8 cellular contexts compared by ENCODE assay signal in genomic region chr3:9352917-9353823, GRCh38. TPM values are rescaled to one million over a fixed set of nuclear protein-coding genes. Genes with fewer than 3 reads are reported as not detected.
DNase-seq lines count a peak whose midpoint lies in the region; ATAC-seq and TF ChIP-seq lines count a peak whose summit lies in the region.

No MANE protein-coding gene starts in this region.

- H3K4me1 ChIP-seq in endodermal cell (ENCODE audit: control insufficient read depth, insufficient read depth, low read length) (peaks cover 10% of the 10 kb centered on the region), mesendoderm (ENCODE audit: control insufficient read depth, low read depth, low read length) (peaks cover 4% of the 10 kb centered on the region)

- peaks cover 14% of the 10 kb centered on the region for H3K4me1 Mint-ChIP-seq in activated CD8-positive, alpha-beta T cell treated with anti-CD3 and anti-CD28 coated beads for 36 hours (ENCODE audit: low read depth)
- H3K4me1 Mint-ChIP-seq in endodermal cell = peaks cover 31% of the 10 kb centered on the region

- no peak overlapping the region for H2BK120ac ChIP-seq in mesendoderm (ENCODE audit: low read depth, low read length)

- H3K4ac ChIP-seq in mesendoderm (ENCODE audit: low read depth, low read length) = no peak overlapping the region

- no peak overlapping the region for H3K27ac Mint-ChIP-seq in activated CD8-positive, alpha-beta T cell treated with anti-CD3 and anti-CD28 coated beads for 36 hours
- H3K27ac Mint-ChIP-seq in endodermal cell = peak overlapping the region; percentile 84

- H3K9me3 Mint-ChIP-seq in activated CD8-positive, alpha-beta T cell treated with anti-CD3 and anti-CD28 coated beads for 36 hours = no peaks in the 10 kb centered on the region
- no peaks in the 10 kb centered on the region for H3K9me3 Mint-ChIP-seq in endodermal cell

- no peaks in the 10 kb centered on the region for H3K79me2 ChIP-seq in mesendoderm (ENCODE audit: control insufficient read depth, insufficient read depth, low read length)

- H3K36me3 ChIP-seq in endodermal cell (ENCODE audit: control insufficient read depth, insufficient read depth, low read length) = no peaks in the 10 kb centered on the region
- no peaks in the 10 kb centered on the region for H3K36me3 ChIP-seq in mesendoderm (ENCODE audit: control insufficient read depth, insufficient read depth, low read length)

- TF ChIP-seq CTCF in HFF-Myc (IDR thresholded peaks at IDR 0.05; ENCODE audit: low read depth, low read length, missing control alignments) = peak; percentile 92
- TF ChIP-seq CTCF in activated CD8-positive, alpha-beta T cell treated with anti-CD3 and anti-CD28 coated beads for 36 hours (IDR thresholded peaks at IDR 0.05) = peak; percentile 75
- peak; percentile 98 for TF ChIP-seq CTCF in endodermal cell (conservative IDR thresholded peaks at IDR 0.05)

- H2BK15ac ChIP-seq in mesendoderm (replicated peaks; ENCODE audit: low read depth) = no peak overlapping the region

- no peak overlapping the region for H3K27ac ChIP-seq in endodermal cell (ENCODE audit: low read depth, low read length)
- H3K27ac ChIP-seq in mesendoderm (ENCODE audit: low read depth, low read length) = no peak overlapping the region

- no peak overlapping the region for H3K18ac ChIP-seq in mesendoderm (ENCODE audit: low read length)

- no peak overlapping the region for H2AK5ac ChIP-seq in mesendoderm (ENCODE audit: low read length)

- no peaks in the 10 kb centered on the region for H3K79me1 ChIP-seq in mesendoderm (ENCODE audit: low read length)

- no peak overlapping the region for H3K4me3 Mint-ChIP-seq in activated CD8-positive, alpha-beta T cell treated with anti-CD3 and anti-CD28 coated beads for 36 hours
- H3K4me3 Mint-ChIP-seq in endodermal cell = no peak overlapping the region

- H3K9me3 ChIP-seq in endodermal cell (ENCODE audit: control insufficient read depth, low read length) = no peaks in the 10 kb centered on the region

- 5 to 38% methylated on average over 2 to 6 of the region's 7 CpGs for WGBS in endodermal cell (ENCODE audit: insufficient coverage in 1 of 2, insufficient read length in 1 of 2), 2 experiments
- no CpG with 5 or more reads among the region's 7 CpGs for WGBS in mesendoderm (ENCODE audit: extremely low coverage, insufficient coverage, low lambda C conversion rate)

- H3K23ac ChIP-seq in mesendoderm (ENCODE audit: low read length) = no peak overlapping the region

- peak overlapping the region; percentile 71 for H3K56ac ChIP-seq in mesendoderm (ENCODE audit: low read length)

- H3K9ac ChIP-seq in endodermal cell (ENCODE audit: extremely low read depth, low read length, poor library complexity, severe bottlenecking) (peak overlapping the region; percentile 17), mesendoderm (ENCODE audit: low read length) (peak overlapping the region; percentile 30)

- DNase-seq in DMS153 treated with DMSO at 0.1 percent for 48 hours (lab: John Stamatoyannopoulos, UW; ENCODE audit: unreplicated experiment) (peak; percentile 29), HFF-Myc (ENCODE audit: extremely low read depth, low read depth) (no peak), NCI-H526 treated with DMSO at 0.1 percent for 48 hours (lab: John Stamatoyannopoulos, UW) (peak; percentile 33), endodermal cell (peak; percentile 90), mesendoderm (peak; percentile 79)
- DNase-seq in activated CD8-positive, alpha-beta T cell treated with anti-CD3 and anti-CD28 coated beads for 36 hours = peak; percentile 69
- peak; percentile 10 to 22 for DNase-seq in stimulated activated CD8-positive, alpha-beta memory T cell treated with anti-CD3 and anti-CD28 coated beads, Interleukin-4, amount 100 ng/mL, for 4 hours (ENCODE audit: low read depth in 2 of 2, low spot score in 1 of 2)

- no peak overlapping the region for H4K5ac ChIP-seq in mesendoderm (ENCODE audit: low read length)

- H3K27me3 Mint-ChIP-seq in activated CD8-positive, alpha-beta T cell treated with anti-CD3 and anti-CD28 coated beads for 36 hours = no peaks in the 10 kb centered on the region
- peaks cover under 1% of the 10 kb centered on the region for H3K27me3 Mint-ChIP-seq in endodermal cell (ENCODE audit: insufficient read depth)

- H3K4me3 ChIP-seq in HFF-Myc (replicated peaks; ENCODE audit: low read depth, low read length) = no peak overlapping the region
- peak overlapping the region; percentile 4 for H3K4me3 ChIP-seq in endodermal cell (ENCODE audit: low read length)
- no peak overlapping the region for H3K4me3 ChIP-seq in mesendoderm (ENCODE audit: low read length)

- no peaks in the 10 kb centered on the region for H3K36me3 Mint-ChIP-seq in activated CD8-positive, alpha-beta T cell treated with anti-CD3 and anti-CD28 coated beads for 36 hours (ENCODE audit: low read depth)
- H3K36me3 Mint-ChIP-seq in endodermal cell (ENCODE audit: low read depth) = no peaks in the 10 kb centered on the region

- no peak overlapping the region for H3K4me2 ChIP-seq in mesendoderm (ENCODE audit: low read length)

- ATAC-seq in activated CD8-positive, alpha-beta T cell treated with anti-CD3 and anti-CD28 coated beads for 36 hours = peak; percentile 62
- ATAC-seq in HG02938 (IDR thresholded peaks at IDR 0.05; ENCODE audit: unreplicated experiment) = no peak

- intact Hi-C loops in activated CD8-positive, alpha-beta T cell treated with anti-CD3 and anti-CD28 coated beads for 36 hours (cut with micrococcal nuclease) = loop anchor here (10.0 kb wide), 1 partner anchor 72 kb away; no protein-coding TSS in a partner anchor

- POLR2A ChIA-PET in activated CD8-positive, alpha-beta T cell treated with anti-CD3 and anti-CD28 coated beads for 36 hours (lab: Charles Lee) = interaction anchor here (2.1 kb wide), 1 partner anchor 9 kb away, joined by 12 read pairs; the partner anchor contains the start of gene THUMPD3

- CTCF ChIA-PET in activated CD8-positive, alpha-beta T cell treated with anti-CD3 and anti-CD28 coated beads for 36 hours (lab: Charles Lee) = interaction anchor here (0.6 to 2.7 kb wide), 39 partner anchors 9 to 384 kb away, joined by 3 to 37 read pairs (median 4); partner anchors contain the start of gene THUMPD3

- H3K27me3 ChIP-seq in endodermal cell (ENCODE audit: control insufficient read depth, insufficient read depth, low read length, poor library complexity, severe bottlenecking) (no peaks in the 10 kb centered on the region), mesendoderm (ENCODE audit: insufficient read depth, low read length, poor library complexity) (no peaks in the 10 kb centered on the region)

- H2BK5ac ChIP-seq in mesendoderm (ENCODE audit: low read length) = no peak overlapping the region

- H4K8ac ChIP-seq in mesendoderm (ENCODE audit: low read depth, low read length) = no peak overlapping the region

RNA-seq across cellular contexts. Expression of gene THUMPD3, which starts 9.7 kb away (rescaled TPM):
- total RNA-seq in activated CD8-positive, alpha-beta T cell treated with anti-CD3 and anti-CD28 coated beads for 36 hours = 10 to 100 TPM; 62.9 to 66.3 TPM
- 10 to 100 TPM; 55.7 to 61.8 TPM for total RNA-seq in endodermal cell
- polyA plus RNA-seq in endodermal cell (2013, experiment 1 of 2) = 58.0 TPM
- polyA plus RNA-seq in endodermal cell (2013, experiment 2 of 2) = 62.1 TPM
- 36.5 TPM for polyA plus RNA-seq in mesendoderm (2013, experiment 1 of 2)
- polyA plus RNA-seq in mesendoderm (2013, experiment 2 of 2) = 37.8 TPM

RNA-seq across cellular contexts. Expression of gene SETD5, which starts 44.2 kb away (rescaled TPM):
- total RNA-seq in activated CD8-positive, alpha-beta T cell treated with anti-CD3 and anti-CD28 coated beads for 36 hours = 100 to 1,000 TPM; 118 to 128 TPM
- 100 to 1,000 TPM; 261 to 289 TPM for total RNA-seq in endodermal cell
- 232 TPM for polyA plus RNA-seq in endodermal cell (2013, experiment 1 of 2)
- 214 TPM for polyA plus RNA-seq in endodermal cell (2013, experiment 2 of 2)
- 152 TPM for polyA plus RNA-seq in mesendoderm (2013, experiment 1 of 2)
- polyA plus RNA-seq in mesendoderm (2013, experiment 2 of 2) = 139 TPM
